ENCODE assay signal across 14 cellular contexts in genomic region chr18:6728318-6728717, GRCh38. TPM values are rescaled to one million over a fixed set of nuclear protein-coding genes. Genes with fewer than 3 reads are reported as not detected.
DNase-seq lines count a peak whose midpoint lies in the region; ATAC-seq and TF ChIP-seq lines count a peak whose summit lies in the region.
"Had no signal": no experiment of that assay in that cellular context is flagged by ENCODE, and none has a peak within 500 bp of the region (broad histone marks: within the 10 kb centered on the region; RNA-seq: fewer than 3 reads in every experiment).

No MANE protein-coding gene starts in this region.

- DNase-seq in heart left ventricle (no peak), left cardiac atrium (no peak), glutamatergic neuron (no peak), osteocyte (ENCODE audit: extremely low spot score, unreplicated experiment) (no peak), dorsolateral prefrontal cortex (no peak)
- DNase-seq in activated naive CD4-positive, alpha-beta T cell treated with anti-CD3 and anti-CD28 coated beads for 36 hours = no peak
- DNase-seq: activated CD8-positive, alpha-beta memory T cell treated with anti-CD3 and anti-CD28 coated beads, Interleukin-2, amount 10 ng/mL, durations not matched to agents 7 days and 5 days; activated naive CD4-positive, alpha-beta T cell treated with Interleukin-2 at 50 U/mL for 16 hours; MV-4-11; right lobe of liver; SK-N-SH had no signal

- H3K27ac ChIP-seq in heart left ventricle (peak overlapping the region in 11 of 12 donors; percentile 64 to 88 (median 85)), urinary bladder (ENCODE audit: low read depth) (peak overlapping the region; percentile 48), dorsolateral prefrontal cortex (peak overlapping the region in 17 of 59 donors; percentile 10 to 82 (median 56))
- H3K27ac ChIP-seq: epithelial cell of prostate, right lobe of liver had no signal

- H3K36me3 ChIP-seq in heart left ventricle (no peaks in the 10 kb centered on the region), urinary bladder (ENCODE audit: insufficient read depth) (no peaks in the 10 kb centered on the region)
- H3K36me3 ChIP-seq: right lobe of liver had no signal

- H3K4me3 Mint-ChIP-seq in glutamatergic neuron (ENCODE audit: unreplicated experiment) (peak overlapping the region; percentile 98), osteocyte (ENCODE audit: unreplicated experiment) (no peak overlapping the region)
- H3K4me3 Mint-ChIP-seq in activated naive CD4-positive, alpha-beta T cell treated with anti-CD3 and anti-CD28 coated beads for 36 hours = no peak overlapping the region

- no peaks in the 10 kb centered on the region for H3K36me3 Mint-ChIP-seq in glutamatergic neuron (ENCODE audit: unreplicated experiment)
- H3K36me3 Mint-ChIP-seq in osteocyte (ENCODE audit: unreplicated experiment) = no peaks in the 10 kb centered on the region
- H3K36me3 Mint-ChIP-seq in activated naive CD4-positive, alpha-beta T cell treated with anti-CD3 and anti-CD28 coated beads for 36 hours (ENCODE audit: low read depth) = no peaks in the 10 kb centered on the region

- peaks cover 7% of the 10 kb centered on the region for H3K9me3 Mint-ChIP-seq in glutamatergic neuron (ENCODE audit: unreplicated experiment)
- no peaks in the 10 kb centered on the region for H3K9me3 Mint-ChIP-seq in osteocyte (ENCODE audit: unreplicated experiment)
- no peaks in the 10 kb centered on the region for H3K9me3 Mint-ChIP-seq in activated naive CD4-positive, alpha-beta T cell treated with anti-CD3 and anti-CD28 coated beads for 36 hours

- H3K4me1 ChIP-seq in heart left ventricle (peaks cover 0 to 17% (median 5%) of the 10 kb centered on the region in 12 donors), urinary bladder (ENCODE audit: insufficient read depth) (no peaks in the 10 kb centered on the region)
- H3K4me1 ChIP-seq: right lobe of liver had no signal

- no peaks in the 10 kb centered on the region for H3K27me3 ChIP-seq in heart left ventricle
- peaks cover 0 to 11% (median 0%) of the 10 kb centered on the region in 45 donors for H3K27me3 ChIP-seq in dorsolateral prefrontal cortex
- H3K27me3 ChIP-seq: right lobe of liver had no signal

- no peak for TF ChIP-seq POLR2A in heart left ventricle (IDR thresholded peaks at IDR 0.05)

- peaks cover 23% of the 10 kb centered on the region for H3K4me1 Mint-ChIP-seq in glutamatergic neuron (ENCODE audit: low read depth, unreplicated experiment)
- peaks cover 34% of the 10 kb centered on the region for H3K4me1 Mint-ChIP-seq in osteocyte (ENCODE audit: unreplicated experiment)
- peaks cover 8% of the 10 kb centered on the region for H3K4me1 Mint-ChIP-seq in activated naive CD4-positive, alpha-beta T cell treated with anti-CD3 and anti-CD28 coated beads for 36 hours (ENCODE audit: low read depth)

- H3K27ac Mint-ChIP-seq in glutamatergic neuron (ENCODE audit: unreplicated experiment) (peak overlapping the region; percentile 100), osteocyte (ENCODE audit: unreplicated experiment) (peak overlapping the region; percentile 97)
- H3K27ac Mint-ChIP-seq in activated naive CD4-positive, alpha-beta T cell treated with anti-CD3 and anti-CD28 coated beads for 36 hours = no peak overlapping the region
- H3K27ac Mint-ChIP-seq: activated CD8-positive, alpha-beta memory T cell treated with anti-CD3 and anti-CD28 coated beads, Interleukin-2, amount 10 ng/mL, durations not matched to agents 7 days and 5 days had no signal

- CTCF ChIA-PET in activated naive CD4-positive, alpha-beta T cell treated with anti-CD3 and anti-CD28 coated beads for 36 hours (lab: Charles Lee) = no interaction called here

- 42 to 52% (median 47%) methylated on average over 7 of the region's 7 CpGs for WGBS in heart left ventricle, 4 donors
- WGBS in urinary bladder = 49% methylated on average over 7 of the region's 7 CpGs

- H3K9me3 ChIP-seq in heart left ventricle = no peaks in the 10 kb centered on the region
- H3K9me3 ChIP-seq: right lobe of liver, SK-N-SH had no signal

- H3K27me3 Mint-ChIP-seq in glutamatergic neuron (ENCODE audit: unreplicated experiment) = peaks cover 13% of the 10 kb centered on the region
- H3K27me3 Mint-ChIP-seq in osteocyte (ENCODE audit: unreplicated experiment) = peaks cover 13% of the 10 kb centered on the region
- H3K27me3 Mint-ChIP-seq in activated naive CD4-positive, alpha-beta T cell treated with anti-CD3 and anti-CD28 coated beads for 36 hours (ENCODE audit: low read depth) = peaks cover 27% of the 10 kb centered on the region

- no peak for ATAC-seq in heart left ventricle
- no peak for ATAC-seq in left cardiac atrium
- ATAC-seq in HG03095 (IDR thresholded peaks at IDR 0.05; ENCODE audit: unreplicated experiment) = no peak
- ATAC-seq: activated CD8-positive, alpha-beta memory T cell treated with anti-CD3 and anti-CD28 coated beads, Interleukin-2, amount 10 ng/mL, durations not matched to agents 7 days and 5 days had no signal

- TF ChIP-seq CTCF in heart left ventricle (IDR thresholded peaks at IDR 0.05) (no peak), glutamatergic neuron (IDR thresholded peaks at IDR 0.05; ENCODE audit: partially characterized antibody, unreplicated experiment) (no peak), osteocyte (IDR thresholded peaks at IDR 0.05) (no peak), dorsolateral prefrontal cortex (IDR thresholded peaks at IDR 0.05 in 54 of 56, conservative IDR thresholded peaks at IDR 0.05 in 2 of 56; ENCODE audit: low read depth in 1 of 56, partially characterized antibody in 56 of 56) (no peak)

- H3K4me3 ChIP-seq in heart left ventricle (no peak overlapping the region), urinary bladder (ENCODE audit: low read depth, low read length) (no peak overlapping the region), dorsolateral prefrontal cortex (peak overlapping the region in 5 of 59 donors; percentile 60 to 73 (median 70))

- intact Hi-C loops in heart left ventricle (cut with DNase I) = loop anchor here in 8 of 10 donors (5.0 to 10.0 kb wide), 5 partner anchors 146 to 1434 kb away; partner anchors contain the start of gene ZBTB14 (in 1 of the 8)
- intact Hi-C loops in left cardiac atrium (cut with DNase I) = no loop called here
- intact Hi-C loops in dorsolateral prefrontal cortex (cut with DNase I) = no loop called here
- intact Hi-C loops in activated naive CD4-positive, alpha-beta T cell treated with anti-CD3 and anti-CD28 coated beads for 36 hours (cut with micrococcal nuclease) = no loop called here

RNA-seq across cellular contexts. Expression of gene ARHGAP28, which starts 1.2 kb away (rescaled TPM):
- total RNA-seq in heart left ventricle (1 to 10 TPM in 8 of 9 donors, under 1 TPM in 1; 0.42 to 7.5 (median 1.8) TPM), left cardiac atrium (1 to 10 TPM; 1.8 to 3.5 TPM), glutamatergic neuron (ENCODE audit: unreplicated experiment) (36.8 TPM), osteocyte (18.1 and 22.8 TPM in 2 replicates), urinary bladder (84.0 TPM), dorsolateral prefrontal cortex (1 to 10 TPM; 1.1 to 10.0 (median 4.5) TPM)
- polyA plus RNA-seq in heart left ventricle (1 to 10 TPM in 1 of 2 donors, under 1 TPM in 1; 0.61 to 1.1 TPM), urinary bladder (9.1 TPM)
- not detected for total RNA-seq in activated naive CD4-positive, alpha-beta T cell treated with anti-CD3 and anti-CD28 coated beads for 36 hours
- total RNA-seq: activated CD8-positive, alpha-beta memory T cell treated with anti-CD3 and anti-CD28 coated beads, Interleukin-2, amount 10 ng/mL, durations not matched to agents 7 days and 5 days had no signal

Comparison
In these comparisons a context has a peak if more than half of its experiments do, and no peak if none do; other contexts are left out.
1. intact Hi-C loops: an anchor here in heart left ventricle (5.0 to 10.0 kb wide); none called in left cardiac atrium, dorsolateral prefrontal cortex and activated naive CD4-positive, alpha-beta T cell treated with anti-CD3 and anti-CD28 coated beads for 36 hours.